In the genomic region with DNA sequence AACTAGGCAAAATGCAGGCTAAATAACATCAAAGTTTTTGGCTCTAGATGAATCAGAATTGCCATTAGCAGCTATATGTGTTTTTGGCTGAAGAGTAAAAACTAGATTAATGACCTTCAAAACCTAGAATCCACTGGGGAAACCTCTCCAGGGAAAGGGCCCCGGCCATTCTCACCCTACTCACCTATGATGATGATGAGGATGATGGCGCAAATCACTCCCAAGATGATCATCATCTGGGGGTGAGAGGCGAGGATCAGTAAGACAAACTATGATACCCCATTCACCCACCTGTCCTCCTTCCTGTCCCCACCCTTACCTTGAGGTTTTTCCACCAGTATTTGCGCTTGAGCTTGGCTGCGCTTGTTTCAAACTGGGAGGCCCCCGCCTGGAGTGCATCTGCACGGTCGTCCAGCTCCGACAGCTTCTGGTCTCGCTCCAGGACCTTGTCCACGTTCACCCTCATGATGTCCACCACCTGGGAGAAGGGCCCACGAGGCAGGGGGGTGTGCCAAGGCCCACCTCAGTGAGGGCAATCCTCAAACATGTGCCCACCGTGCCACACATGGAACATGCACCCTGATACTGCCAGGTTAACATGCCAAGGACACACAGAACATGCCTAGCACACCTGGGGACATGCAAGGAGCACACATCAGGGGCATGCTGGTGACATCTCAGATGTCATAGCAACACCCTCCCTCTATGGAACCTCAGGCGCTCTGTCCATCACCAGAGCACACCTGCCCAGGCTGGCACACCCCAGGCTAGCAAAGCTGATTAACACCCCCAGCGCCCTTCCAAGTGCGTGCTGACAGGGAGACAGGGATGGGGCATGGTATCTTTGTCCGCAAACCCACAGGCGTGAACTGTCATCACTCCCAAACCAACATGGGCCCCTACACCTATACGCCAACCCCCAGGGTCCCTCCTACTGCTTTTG, we compare ENCODE assay signal across 6 cellular contexts. TPM values are rescaled to one million over a fixed set of nuclear protein-coding genes. Genes with fewer than 3 reads are reported as not detected.
DNase-seq lines count a peak whose midpoint lies in the region; FAIRE-seq and TF ChIP-seq lines count a peak whose summit lies in the region.

No MANE protein-coding gene starts in this region.

- no peaks in the 10 kb centered on the region for H3K36me3 Mint-ChIP-seq in IgD-negative memory B cell

- peak overlapping the region; percentile 96 for H3K14ac ChIP-seq in trophoblast cell (ENCODE audit: low read length)

- H3K27me3 Mint-ChIP-seq in IgD-negative memory B cell, result no peaks in the 10 kb centered on the region

- no CpG with 5 or more reads among the region's 19 CpGs for WGBS in trophoblast cell (ENCODE audit: extremely low coverage, insufficient coverage, insufficient read length)

- peak overlapping the region; percentile 98 for H3K27ac ChIP-seq in colonic mucosa
- H3K27ac ChIP-seq in trophoblast cell (ENCODE audit: low read depth, low read length), result no peak overlapping the region

- no peak overlapping the region for H4K8ac ChIP-seq in trophoblast cell (ENCODE audit: low read depth, low read length)

- H3K23ac ChIP-seq in trophoblast cell (ENCODE audit: low read length), result peak overlapping the region; percentile 83

- H3K18ac ChIP-seq in trophoblast cell (ENCODE audit: low read length), result peak overlapping the region; percentile 20

- FAIRE-seq in urothelium cell line (lab: Jason Lieb, UNC), result no peak

- H3K9me3 ChIP-seq in colonic mucosa, result no peaks in the 10 kb centered on the region
- H3K9me3 ChIP-seq in trophoblast cell (ENCODE audit: insufficient read depth, low read depth, low read length), result peaks cover 5% of the 10 kb centered on the region

- H3K4ac ChIP-seq in trophoblast cell (ENCODE audit: low read depth, low read length), result peak overlapping the region; percentile 93

- H3K27me3 ChIP-seq in colonic mucosa (no peaks in the 10 kb centered on the region), trophoblast cell (ENCODE audit: insufficient read depth, low read length) (no peaks in the 10 kb centered on the region)

- peaks cover 18% of the 10 kb centered on the region for H3K79me1 ChIP-seq in trophoblast cell (ENCODE audit: low read length)

- no peak overlapping the region for H2AFZ ChIP-seq in trophoblast cell (ENCODE audit: insufficient read depth, low read length, poor library complexity)

- H3K36me3 ChIP-seq in colonic mucosa (no peaks in the 10 kb centered on the region), trophoblast cell (ENCODE audit: control insufficient read depth in 1 of 2, insufficient read depth in 2 of 2, low read length in 2 of 2) (peaks cover 15 to 25% of the 10 kb centered on the region in 2 experiments)

- peak overlapping the region; percentile 84 to 95 (median 92) for H3K27ac Mint-ChIP-seq in IgD-negative memory B cell

- intact Hi-C loops in colonic mucosa (cut with DNase I), result no loop called here
- intact Hi-C loops in head of caudate nucleus (cut with DNase I), result no loop called here

- no peak for DNase-seq in colonic mucosa
- no peak for DNase-seq in trophoblast cell
- no peak for DNase-seq in head of caudate nucleus
- no peak for DNase-seq in COLO829 (ENCODE audit: low spot score)
- DNase-seq in urothelium cell line (ENCODE audit: low spot score), result no peak

- peaks cover 7 to 40% (median 36%) of the 10 kb centered on the region in 3 donors for H3K4me1 Mint-ChIP-seq in IgD-negative memory B cell

- H3K4me2 ChIP-seq in trophoblast cell (ENCODE audit: low read length), result peak overlapping the region; percentile 95

- H2BK120ac ChIP-seq in trophoblast cell (ENCODE audit: insufficient read depth, low read length, poor library complexity), result no peak overlapping the region

- TF ChIP-seq CTCF in colonic mucosa (IDR thresholded peaks at IDR 0.05), result no peak

- peaks cover 14% of the 10 kb centered on the region for H3K79me2 ChIP-seq in trophoblast cell (ENCODE audit: control insufficient read depth, insufficient read depth, low read length, poor library complexity)

- H4K12ac ChIP-seq in trophoblast cell (ENCODE audit: low read depth, low read length), result no peak overlapping the region

- H2BK12ac ChIP-seq in trophoblast cell (ENCODE audit: low read length), result no peak overlapping the region

- H3K4me3 Mint-ChIP-seq in IgD-negative memory B cell, result peak overlapping the region; percentile 76 to 94 (median 88)

- H3K9me3 Mint-ChIP-seq in IgD-negative memory B cell, result no peaks in the 10 kb centered on the region

- H2AK5ac ChIP-seq in trophoblast cell (ENCODE audit: low read length), result no peak overlapping the region

- no peak overlapping the region for H2BK5ac ChIP-seq in trophoblast cell (ENCODE audit: low read depth, low read length, poor library complexity)

- H3K4me3 ChIP-seq in colonic mucosa (peak overlapping the region; percentile 96), trophoblast cell (ENCODE audit: low read depth, low read length) (peak overlapping the region; percentile 94)

- peak overlapping the region; percentile 96 for H4K91ac ChIP-seq in trophoblast cell (ENCODE audit: low read depth, low read length)

- H3K4me1 ChIP-seq in colonic mucosa (peaks cover 22% of the 10 kb centered on the region), trophoblast cell (ENCODE audit: control insufficient read depth in 1 of 2, insufficient read depth in 2 of 2, low read length in 2 of 2) (peaks cover 18 to 22% of the 10 kb centered on the region in 2 experiments)

- H3K9ac ChIP-seq in colonic mucosa (ENCODE audit: low read depth in 2 of 2, low read length in 2 of 2) (peak overlapping the region; percentile 98 to 100), trophoblast cell (ENCODE audit: low read length) (peak overlapping the region; percentile 82)

RNA-seq across cellular contexts. Expression of gene VAMP2, which starts 1.2 kb away (rescaled TPM):
- 83.7 TPM for polyA plus RNA-seq in IgD-negative memory B cell
- total RNA-seq in colonic mucosa, result 10 to 100 TPM; 34.0 to 38.8 TPM
- 31.6 and 33.5 TPM in 2 replicates for polyA plus RNA-seq in trophoblast cell (2013)

RNA-seq across cellular contexts. Expression of gene PER1, which starts 9.4 kb away (rescaled TPM):
- polyA plus RNA-seq in IgD-negative memory B cell, result 12.6 TPM
- total RNA-seq in colonic mucosa, result 10 to 100 TPM; 19.7 to 43.6 TPM
- polyA plus RNA-seq in trophoblast cell (2013), result 13.5 and 14.1 TPM in 2 replicates

RNA-seq across cellular contexts. Expression of gene TMEM107, which starts 14.6 kb away (rescaled TPM):
- polyA plus RNA-seq in IgD-negative memory B cell, result 35.2 TPM
- total RNA-seq in colonic mucosa, result 10 to 100 TPM; 13.2 to 17.0 TPM
- polyA plus RNA-seq in trophoblast cell (2013), result 7.4 and 7.6 TPM in 2 replicates

RNA-seq across cellular contexts. Expression of gene BORCS6, which starts 28.4 kb away (rescaled TPM):
- polyA plus RNA-seq in IgD-negative memory B cell, result 30.0 TPM
- total RNA-seq in colonic mucosa, result 10 to 100 TPM; 11.7 to 12.4 TPM
- polyA plus RNA-seq in trophoblast cell (2013), result 3.3 and 3.6 TPM in 2 replicates

RNA-seq across cellular contexts. Expression of gene HES7, which starts 37.7 kb away (rescaled TPM):
- not detected for polyA plus RNA-seq in IgD-negative memory B cell
- not detected for total RNA-seq in colonic mucosa
- 0.29 and 0.49 TPM in 2 replicates for polyA plus RNA-seq in trophoblast cell (2013)
